ENCODE assay signal across 39 cellular contexts in the genomic region with DNA sequence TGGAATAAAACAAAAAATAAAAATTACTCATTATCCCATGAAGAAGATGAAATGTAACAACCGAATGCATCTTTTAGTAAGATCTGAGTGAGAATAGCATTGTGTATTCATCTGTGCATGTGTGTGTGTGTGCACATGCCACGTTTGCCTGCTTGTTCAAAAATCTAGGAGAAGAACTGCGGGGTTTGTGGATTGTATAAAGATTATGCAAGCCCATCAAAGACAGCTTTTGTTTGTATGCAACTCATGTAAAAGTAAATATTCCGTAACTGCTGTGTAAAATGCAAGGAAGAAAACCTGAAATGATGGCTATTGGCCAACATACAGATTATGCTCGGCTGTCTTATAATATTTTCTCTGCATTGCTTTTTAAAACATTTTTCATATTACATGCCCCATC.
"Had no signal": no experiment of that assay in that cellular context is flagged by ENCODE, and none has a peak within 500 bp of the region (broad histone marks: within the 10 kb centered on the region; RNA-seq: fewer than 3 reads in every experiment).

No MANE protein-coding gene starts in this region.

- H3K4me3 Mint-ChIP-seq: activated naive CD4-positive, alpha-beta T cell treated with anti-CD3 and anti-CD28 coated beads for 36 hours; activated naive CD4-positive, alpha-beta T cell treated with anti-CD3 and anti-CD28 coated beads, Interleukin-2, amount 10 ng/mL, durations not matched to agents 7 days and 5 days; activated naive CD4-positive, alpha-beta T cell treated with anti-CD3 and anti-CD28 coated beads, Interleukin-2, amount 50 U/mL, for 24 hours; activated naive CD8-positive, alpha-beta T cell; activated naive CD8-positive, alpha-beta T cell treated with anti-CD3 and anti-CD28 coated beads for 36 hours; activated naive CD8-positive, alpha-beta T cell treated with anti-CD3 and anti-CD28 coated beads, Interleukin-2, amount 10 ng/mL, durations not matched to agents 7 days and 5 days; activated naive CD8-positive, alpha-beta T cell treated with anti-CD3 and anti-CD28 coated beads, Interleukin-2, amount 50 U/mL, for 24 hours; activated T-cell treated with anti-CD3 and anti-CD28 coated beads, Interleukin-2, amount 50 U/mL, for 24 hours; activated T-cell treated with anti-CD3 and anti-CD28 coated beads, Interleukin-2, amount 50 U/mL, for 4 hours; activated T-cell treated with anti-CD3 and anti-CD28 coated beads, Interleukin-2, amount 50 U/mL, for 72 hours; activated T-helper 1 cell treated with anti-CD3 and anti-CD28 coated beads, Interleukin-12 subunit alpha, Interleukin-12 subunit beta, Interleukin-2, Interleukin-4 antibody, amounts not matched to agents 30 ng/mL and 10 ng/mL and 1 ng/mL, durations not matched to agents 14 hours and 24 hours and 36 hours; activated T-helper 17 cell treated with anti-CD3 and anti-CD28 coated beads, Interleukin-2, amount 50 U/mL, for 72 hours; central memory CD8-positive, alpha-beta T cell had no signal

- ATAC-seq: activated naive CD4-positive, alpha-beta T cell treated with anti-CD3 and anti-CD28 coated beads, Interleukin-2, amount 50 U/mL, for 72 hours; activated naive CD8-positive, alpha-beta T cell treated with anti-CD3 and anti-CD28 coated beads, Interleukin-2, amount 50 U/mL, for 24 hours; activated T-cell treated with anti-CD3 and anti-CD28 coated beads, Interleukin-2, amount 50 U/mL, for 4 hours; activated T-cell treated with anti-CD3 and anti-CD28 coated beads, Interleukin-2, amount 50 U/mL, for 72 hours; activated T-helper 17 cell treated with anti-CD3 and anti-CD28 coated beads, Interleukin-2, amount 50 U/mL, for 72 hours; body of pancreas had no signal

- H3K4me1 ChIP-seq: adrenal gland, ascending aorta, breast epithelium had no signal

- H3K4me3 ChIP-seq: adrenal gland, ascending aorta, body of pancreas, breast epithelium, cardiac muscle cell had no signal

- H3K27me3 ChIP-seq: adrenal gland, ascending aorta, body of pancreas, breast epithelium, cardiac muscle cell had no signal

- H3K27me3 Mint-ChIP-seq: activated naive CD8-positive, alpha-beta T cell treated with anti-CD3 and anti-CD28 coated beads for 36 hours; activated T-helper 17 cell treated with anti-CD3 and anti-CD28 coated beads, Interleukin-2, amount 50 U/mL, for 72 hours had no signal

- H3K9me3 ChIP-seq: adrenal gland, body of pancreas had no signal

- H3K27ac Mint-ChIP-seq: activated naive CD4-positive, alpha-beta T cell treated with anti-CD3 and anti-CD28 coated beads for 36 hours; activated naive CD4-positive, alpha-beta T cell treated with anti-CD3 and anti-CD28 coated beads, Interleukin-2, amount 10 ng/mL, durations not matched to agents 7 days and 5 days; activated naive CD4-positive, alpha-beta T cell treated with anti-CD3 and anti-CD28 coated beads, Interleukin-2, amount 50 U/mL, for 24 hours; activated naive CD4-positive, alpha-beta T cell treated with anti-CD3 and anti-CD28 coated beads, Interleukin-2, amount 50 U/mL, for 72 hours; activated naive CD8-positive, alpha-beta T cell; activated naive CD8-positive, alpha-beta T cell treated with anti-CD3 and anti-CD28 coated beads for 36 hours; activated naive CD8-positive, alpha-beta T cell treated with anti-CD3 and anti-CD28 coated beads, Interleukin-2, amount 10 ng/mL, durations not matched to agents 7 days and 5 days; activated naive CD8-positive, alpha-beta T cell treated with anti-CD3 and anti-CD28 coated beads, Interleukin-2, amount 50 U/mL, for 24 hours; activated T-cell treated with anti-CD3 and anti-CD28 coated beads, Interleukin-2, amount 50 U/mL, for 24 hours; activated T-cell treated with anti-CD3 and anti-CD28 coated beads, Interleukin-2, amount 50 U/mL, for 72 hours; activated T-helper 1 cell treated with anti-CD3 and anti-CD28 coated beads, Interleukin-12 subunit alpha, Interleukin-12 subunit beta, Interleukin-2, Interleukin-4 antibody, amounts not matched to agents 30 ng/mL and 10 ng/mL and 1 ng/mL, durations not matched to agents 14 hours and 24 hours and 36 hours; activated T-helper 17 cell treated with anti-CD3 and anti-CD28 coated beads, Interleukin-2, amount 50 U/mL, for 72 hours; activated T-helper 2 cell treated with anti-CD3 and anti-CD28 coated beads, Interferon-gamma antibody, Interleukin-2, Interleukin-4, amounts not matched to agents 10 μg/mL and 5 μg/mL and 100 μg/mL, durations not matched to agents 14 hours and 24 hours and 36 hours had no signal

- H3K4me1 Mint-ChIP-seq: activated naive CD4-positive, alpha-beta T cell treated with anti-CD3 and anti-CD28 coated beads, Interleukin-2, amount 10 ng/mL, durations not matched to agents 7 days and 5 days; activated naive CD4-positive, alpha-beta T cell treated with anti-CD3 and anti-CD28 coated beads, Interleukin-2, amount 50 U/mL, for 24 hours; activated naive CD8-positive, alpha-beta T cell treated with anti-CD3 and anti-CD28 coated beads for 36 hours; activated naive CD8-positive, alpha-beta T cell treated with anti-CD3 and anti-CD28 coated beads, Interleukin-2, amount 10 ng/mL, durations not matched to agents 7 days and 5 days; activated naive CD8-positive, alpha-beta T cell treated with anti-CD3 and anti-CD28 coated beads, Interleukin-2, amount 50 U/mL, for 24 hours; activated T-helper 17 cell treated with anti-CD3 and anti-CD28 coated beads, Interleukin-2, amount 50 U/mL, for 72 hours; central memory CD8-positive, alpha-beta T cell had no signal

- H3K36me3 ChIP-seq: adrenal gland, ascending aorta, brain microvascular endothelial cell, breast epithelium, cardiac muscle cell had no signal

- DNase-seq: activated effector memory CD4-positive, alpha-beta T cell treated with anti-CD3 and anti-CD28 coated beads, Interleukin-2, amount 50 U/mL, for 16 hours; activated effector memory CD4-positive, alpha-beta T cell treated with Interleukin-2 at 50 U/mL for 16 hours; activated gamma-delta T cell; activated gamma-delta T cell treated with Interleukin-2 at 50 U/mL for 16 hours; activated naive CD4-positive, alpha-beta T cell; activated naive CD4-positive, alpha-beta T cell treated with anti-CD3 and anti-CD28 coated beads for 36 hours; activated naive CD4-positive, alpha-beta T cell treated with anti-CD3 and anti-CD28 coated beads, Interleukin-2, amount 10 ng/mL, durations not matched to agents 7 days and 5 days; activated naive CD4-positive, alpha-beta T cell treated with anti-CD3 and anti-CD28 coated beads, Interleukin-2, amount 50 U/mL, for 16 hours; activated naive CD4-positive, alpha-beta T cell treated with Interleukin-2 at 50 U/mL for 16 hours; activated naive CD8-positive, alpha-beta T cell treated with anti-CD3 and anti-CD28 coated beads for 36 hours; activated naive CD8-positive, alpha-beta T cell treated with anti-CD3 and anti-CD28 coated beads, Interleukin-2, amount 10 ng/mL, durations not matched to agents 7 days and 5 days; activated naive CD8-positive, alpha-beta T cell treated with anti-CD3 and anti-CD28 coated beads, Interleukin-2, amount 50 U/mL, for 24 hours; activated T-cell treated with anti-CD3 and anti-CD28 coated beads, Interleukin-2, amount 50 U/mL, for 1 hour; activated T-cell treated with anti-CD3 and anti-CD28 coated beads, Interleukin-2, amount 50 U/mL, for 24 hours; activated T-cell treated with anti-CD3 and anti-CD28 coated beads, Interleukin-2, amount 50 U/mL, for 4 hours; activated T-cell treated with anti-CD3 and anti-CD28 coated beads, Interleukin-2, amount 50 U/mL, for 48 hours; activated T-cell treated with anti-CD3 and anti-CD28 coated beads, Interleukin-2, amount 50 U/mL, for 72 hours; adrenal gland; amniotic stem cell; amygdala; anterior cingulate cortex; aorta; body of pancreas; brain microvascular endothelial cell; caudate nucleus; central memory CD4-positive, alpha-beta T cell; cerebellar nuclear complex had no signal

- FAIRE-seq: astrocyte, bronchial epithelial cell had no signal

- H3K27ac ChIP-seq: adrenal gland, ascending aorta, body of pancreas, brain microvascular endothelial cell, breast epithelium, cardiac muscle cell had no signal

- H3K36me3 Mint-ChIP-seq: activated naive CD8-positive, alpha-beta T cell treated with anti-CD3 and anti-CD28 coated beads for 36 hours had no signal
